Comparison of ENCODE assay signal across 7 cellular contexts in the genomic region with DNA sequence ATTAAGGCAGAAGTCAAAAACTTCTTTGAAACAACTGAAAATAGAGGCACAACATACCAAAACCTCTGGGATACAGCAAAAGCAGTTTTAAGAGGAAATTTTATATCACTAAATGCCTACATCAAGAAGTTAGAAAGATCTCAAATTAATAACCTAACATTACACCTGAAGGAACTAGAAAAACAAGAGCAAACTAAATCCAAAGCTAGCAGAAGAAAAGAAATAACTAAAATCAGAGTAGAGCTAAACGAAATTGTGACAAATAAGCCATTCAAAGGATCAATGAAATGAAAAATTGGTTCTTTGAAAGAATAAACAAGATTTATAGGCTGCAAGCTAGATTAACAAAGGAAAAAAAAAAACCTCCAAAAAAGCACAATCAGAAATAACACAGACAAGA. TPM values are rescaled to one million over a fixed set of nuclear protein-coding genes. Genes with fewer than 3 reads are reported as not detected.
"Had no signal": no experiment of that assay in that cellular context is flagged by ENCODE, and none has a peak within 500 bp of the region (broad histone marks: within the 10 kb centered on the region; RNA-seq: fewer than 3 reads in every experiment).

No MANE protein-coding gene starts in this region.

- H3K4me3 ChIP-seq: GM12878 had no signal

- FAIRE-seq: G401.6, GM12878, GM12891, GM12892, GM18507 had no signal

- ATAC-seq: GM12878 had no signal

- DNase-seq: GDM1, GF-D8 had no signal

RNA-seq across cellular contexts. Expression of gene GPR42, which starts 2.5 kb away (rescaled TPM):
- polyA plus RNA-seq: GM12878 had no signal
